Comparison of ENCODE assay signal across 8 cellular contexts in the genomic region with DNA sequence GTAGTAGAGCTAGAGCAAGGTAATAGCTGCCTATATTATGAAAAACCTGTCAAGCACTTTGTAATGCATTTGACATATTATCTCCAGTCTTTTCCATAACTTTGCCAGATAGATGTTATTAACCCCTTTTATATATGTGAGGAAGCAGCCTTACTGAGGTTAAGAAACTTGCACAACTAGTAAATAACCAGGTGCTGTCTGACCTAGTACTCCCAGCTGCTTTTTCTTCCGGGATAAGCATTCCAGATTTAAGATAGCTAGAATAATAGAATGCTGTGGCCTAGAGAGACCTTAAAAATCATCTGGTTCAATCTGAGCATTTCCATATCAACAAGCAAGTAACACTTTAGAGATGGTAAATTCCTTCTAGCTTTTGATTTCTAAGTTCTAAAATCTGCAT. TPM values are rescaled to one million over a fixed set of nuclear protein-coding genes. Genes with fewer than 3 reads are reported as not detected.
DNase-seq lines count a peak whose midpoint lies in the region; ATAC-seq and TF ChIP-seq lines count a peak whose summit lies in the region.

No MANE protein-coding gene starts in this region.

- TF ChIP-seq CTCF in GM12875 (IDR thresholded peaks at IDR 0.05; ENCODE audit: borderline replicate concordance, insufficient read depth, low read depth, low read length): no peak
- TF ChIP-seq CTCF in Panc1 (IDR thresholded peaks at IDR 0.05): no peak
- TF ChIP-seq CTCF in fibroblast of lung (conservative IDR thresholded peaks at IDR 0.05 in 1 of 2, IDR thresholded peaks at IDR 0.05 in 1 of 2; ENCODE audit: low read depth in 1 of 2, low read length in 2 of 2): no peak

- ATAC-seq in Panc1 (no peak), GM21423 (IDR thresholded peaks at IDR 0.05; ENCODE audit: unreplicated experiment) (no peak)

- DNase-seq in Panc1 (ENCODE audit: low read depth, low spot score): no peak
- DNase-seq in fibroblast of lung (ENCODE audit: low read depth in 2 of 2): peak in 1 of 2 donors; percentile 9
- peak; percentile 26 for DNase-seq in renal cortical epithelial cell (ENCODE audit: low read depth)
- no peak for DNase-seq in A172 (ENCODE audit: low spot score)
- no peak for DNase-seq in T1000 (lab: John Stamatoyannopoulos, UW)
- no peak for DNase-seq in NCI-H748 treated with DMSO at 0.1 percent for 48 hours (lab: John Stamatoyannopoulos, UW)

- H3K4me2 ChIP-seq in fibroblast of lung (ENCODE audit: extremely low read depth, insufficient read depth, low read length): peak overlapping the region; percentile 97

- intact Hi-C loops in Panc1 (cut with micrococcal nuclease; ENCODE audit: unreplicated experiment): no loop called here

- H4K20me1 ChIP-seq in fibroblast of lung (ENCODE audit: control insufficient read depth, extremely low read depth, insufficient read depth, low read length): peaks cover 2% of the 10 kb centered on the region

- peaks cover 17% of the 10 kb centered on the region for H3K4me1 ChIP-seq in Panc1 (ENCODE audit: control insufficient read depth, insufficient read depth, low read length)
- H3K4me1 ChIP-seq in fibroblast of lung (ENCODE audit: control insufficient read depth, extremely low read depth, insufficient read depth, low read length): peaks cover 5% of the 10 kb centered on the region

- CTCF ChIA-PET in Panc1 (lab: Charles Lee): no interaction called here

- BruUV-seq in Panc1 (replicated peaks; lab: Mats Ljungman, UMichigan): no TSS peak

- POLR2A ChIA-PET in Panc1 (lab: Charles Lee): no interaction called here

- H3K36me3 ChIP-seq in Panc1 (ENCODE audit: control insufficient read depth, insufficient read depth, low read length): no peaks in the 10 kb centered on the region; the same call in 1 of the 2 replicates
- no peaks in the 10 kb centered on the region for H3K36me3 ChIP-seq in fibroblast of lung (ENCODE audit: control insufficient read depth, insufficient read depth, low read length)

- H3K27me3 ChIP-seq in Panc1 (ENCODE audit: control insufficient read depth, insufficient read depth, low read length): no peaks in the 10 kb centered on the region
- H3K27me3 ChIP-seq in fibroblast of lung (ENCODE audit: control insufficient read depth, insufficient read depth, low read length): no peaks in the 10 kb centered on the region

- no peak overlapping the region for H2AFZ ChIP-seq in fibroblast of lung (ENCODE audit: low read length)

- in situ Hi-C loops in Panc1 (cut with HindIII; ENCODE audit: low pct_unique_long_range_greater_than_20kb, low sequenced_read_pairs): no loop called here

- H3K4me3 ChIP-seq in GM12875 (ENCODE audit: low read depth, low read length): peak overlapping the region; percentile 94
- peak overlapping the region; percentile 90 to 95 for H3K4me3 ChIP-seq in Panc1 (ENCODE audit: low read depth in 2 of 2, low read length in 2 of 2)
- peak overlapping the region; percentile 82 to 99 (median 95) for H3K4me3 ChIP-seq in fibroblast of lung (replicated peaks in 1 of 4; ENCODE audit: control extremely low read depth in 1 of 4, insufficient read depth in 1 of 4, low read depth in 3 of 4, low read length in 4 of 4)

- peak overlapping the region; percentile 46 for H3K9ac ChIP-seq in fibroblast of lung (ENCODE audit: insufficient read depth, low read length)

- H3K27ac ChIP-seq in Panc1 (ENCODE audit: low read length) (peak overlapping the region; percentile 97), fibroblast of lung (ENCODE audit: insufficient read depth, low read length) (peak overlapping the region; percentile 96)

- H3K9me3 ChIP-seq in Panc1 (ENCODE audit: control insufficient read depth, insufficient read depth, low read depth, low read length) (no peaks in the 10 kb centered on the region), fibroblast of lung (ENCODE audit: control insufficient read depth, insufficient read depth, low read depth, low read length) (no peaks in the 10 kb centered on the region)

- H3K79me2 ChIP-seq in fibroblast of lung (ENCODE audit: control insufficient read depth, insufficient read depth, low read length): peaks cover 61% of the 10 kb centered on the region

RNA-seq across cellular contexts. Expression of a gene that starts 1.6 kb away (rescaled TPM):
- 94.3 TPM for total RNA-seq in Panc1 (2021; ENCODE audit: unreplicated experiment)
- 53.3 TPM for polyA plus RNA-seq in Panc1 (2012; ENCODE audit: insufficient read length)
- 33.4 and 41.5 TPM in 2 replicates for total RNA-seq in fibroblast of lung
- 65.2 and 80.2 TPM in 2 replicates for polyA plus RNA-seq in fibroblast of lung
- polyA plus RNA-seq in fibroblast of lung (2012): 75.9 and 87.6 TPM in 2 replicates
- polyA minus RNA-seq in fibroblast of lung (ENCODE audit: low replicate concordance): 31.5 and 55.4 TPM in 2 replicates
- 47.4 and 59.1 TPM in 2 replicates for total RNA-seq in renal cortical epithelial cell
- total RNA-seq in A172 (2014; rRNA removed; shearing (Covaris generic)): 25.1 and 25.3 TPM in 2 replicates
